29 cellular contexts compared by ENCODE assay signal in the genomic region with DNA sequence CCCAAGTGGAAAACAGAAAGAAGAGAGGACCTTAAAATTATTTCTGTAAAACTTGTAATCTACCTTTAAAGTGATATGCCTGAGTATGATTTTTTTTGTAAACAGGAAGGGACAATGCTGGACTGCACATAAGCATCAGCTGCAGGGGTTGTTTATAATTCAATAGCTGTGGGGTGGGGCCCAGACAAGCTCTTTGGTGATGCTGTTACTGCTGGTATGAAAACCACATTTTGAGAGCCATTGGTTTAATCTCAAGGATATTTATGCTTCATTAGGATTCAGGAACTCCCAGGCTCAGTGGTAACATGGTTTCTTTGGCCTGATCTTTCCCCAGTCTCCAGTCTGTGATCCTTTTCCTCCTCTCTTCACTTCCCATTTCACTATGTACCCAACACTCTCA. TPM values are rescaled to one million over a fixed set of nuclear protein-coding genes. Genes with fewer than 3 reads are reported as not detected.
"Had no signal": no experiment of that assay in that cellular context is flagged by ENCODE, and none has a peak within 500 bp of the region (broad histone marks: within the 10 kb centered on the region; RNA-seq: fewer than 3 reads in every experiment).

No MANE protein-coding gene starts in this region.

- H3K4me1 Mint-ChIP-seq: activated CD4-positive, alpha-beta T cell treated with anti-CD3 and anti-CD28 coated beads for 36 hours; activated CD4-positive, alpha-beta T cell treated with anti-CD3 and anti-CD28 coated beads, Interleukin-2, amount 10 ng/mL, durations not matched to agents 24 days and 14 days; activated CD8-positive, alpha-beta memory T cell treated with anti-CD3 and anti-CD28 coated beads, Interleukin-2, amount 10 ng/mL, durations not matched to agents 7 days and 5 days; activated naive CD4-positive, alpha-beta T cell treated with anti-CD3 and anti-CD28 coated beads, Interleukin-2, amount 10 ng/mL, durations not matched to agents 7 days and 5 days; activated naive CD8-positive, alpha-beta T cell treated with anti-CD3 and anti-CD28 coated beads, Interleukin-2, amount 10 ng/mL, durations not matched to agents 7 days and 5 days; endodermal cell had no signal

- FAIRE-seq: frontal cortex had no signal

- H3K27me3 Mint-ChIP-seq: activated CD4-positive, alpha-beta T cell treated with anti-CD3 and anti-CD28 coated beads, Interleukin-2, amount 10 ng/mL, durations not matched to agents 24 days and 14 days; activated naive CD4-positive, alpha-beta T cell treated with anti-CD3 and anti-CD28 coated beads, Interleukin-2, amount 10 ng/mL, durations not matched to agents 7 days and 5 days had no signal

- DNase-seq: activated CD4-positive, alpha-beta memory T cell treated with anti-CD3 and anti-CD28 coated beads for 36 hours; activated CD4-positive, alpha-beta T cell treated with anti-CD3 and anti-CD28 coated beads for 36 hours; activated CD4-positive, alpha-beta T cell treated with anti-CD3 and anti-CD28 coated beads, Interleukin-2, amount 10 ng/mL, durations not matched to agents 24 days and 14 days; activated CD4-positive, CD25-positive, alpha-beta regulatory T cell; activated CD4-positive, CD25-positive, alpha-beta regulatory T cell treated with anti-CD3 and anti-CD28 coated beads, Interleukin-2, amount 50 U/mL, for 72 hours; activated CD8-positive, alpha-beta memory T cell treated with anti-CD3 and anti-CD28 coated beads, Interleukin-2, amount 10 ng/mL, durations not matched to agents 7 days and 5 days; activated CD8-positive, alpha-beta memory T cell treated with anti-CD3 and anti-CD28 coated beads, Interleukin-2, amount 50 U/mL, for 4 hours; activated CD8-positive, alpha-beta T cell treated with anti-CD3 and anti-CD28 coated beads, Interleukin-2, amount 10 ng/mL, durations not matched to agents 7 days and 5 days; activated effector memory CD4-positive, alpha-beta T cell treated with anti-CD3 and anti-CD28 coated beads, Interleukin-2, amount 50 U/mL, for 16 hours; activated naive CD4-positive, alpha-beta T cell treated with anti-CD3 and anti-CD28 coated beads, Interleukin-2, amount 10 ng/mL, durations not matched to agents 7 days and 5 days; activated naive CD8-positive, alpha-beta T cell treated with anti-CD3 and anti-CD28 coated beads, Interleukin-2, amount 10 ng/mL, durations not matched to agents 7 days and 5 days; activated T-cell treated with anti-CD3 and anti-CD28 coated beads, Interleukin-2, amount 50 U/mL, for 1 hour; activated T-cell treated with anti-CD3 and anti-CD28 coated beads, Interleukin-2, amount 50 U/mL, for 48 hours; body of pancreas; central memory CD4-positive, alpha-beta T cell; cerebellar nuclear complex; colonic mucosa; effector memory CD4-positive, alpha-beta T cell; endodermal cell; foreskin fibroblast; glutamatergic neuron; T-helper 2 cell had no signal

- H3K4me3 Mint-ChIP-seq: activated CD4-positive, alpha-beta memory T cell treated with anti-CD3 and anti-CD28 coated beads for 36 hours; activated CD4-positive, alpha-beta T cell treated with anti-CD3 and anti-CD28 coated beads for 36 hours; activated CD4-positive, alpha-beta T cell treated with anti-CD3 and anti-CD28 coated beads, Interleukin-2, amount 10 ng/mL, durations not matched to agents 24 days and 14 days; activated CD8-positive, alpha-beta memory T cell treated with anti-CD3 and anti-CD28 coated beads, Interleukin-2, amount 10 ng/mL, durations not matched to agents 7 days and 5 days; activated CD8-positive, alpha-beta T cell treated with anti-CD3 and anti-CD28 coated beads, Interleukin-2, amount 10 ng/mL, durations not matched to agents 7 days and 5 days; activated naive CD4-positive, alpha-beta T cell treated with anti-CD3 and anti-CD28 coated beads, Interleukin-2, amount 10 ng/mL, durations not matched to agents 7 days and 5 days; activated naive CD8-positive, alpha-beta T cell treated with anti-CD3 and anti-CD28 coated beads, Interleukin-2, amount 10 ng/mL, durations not matched to agents 7 days and 5 days; activated T-helper 1 cell treated with anti-CD3 and anti-CD28 coated beads, Interleukin-12 subunit alpha, Interleukin-12 subunit beta, Interleukin-2, Interleukin-4 antibody, amounts not matched to agents 30 ng/mL and 10 ng/mL and 1 ng/mL, durations not matched to agents 14 hours and 24 hours and 36 hours; endodermal cell had no signal

- H3K27me3 ChIP-seq: ascending aorta, body of pancreas, colonic mucosa had no signal

- H3K36me3 Mint-ChIP-seq: activated CD4-positive, alpha-beta memory T cell treated with anti-CD3 and anti-CD28 coated beads for 36 hours; activated CD8-positive, alpha-beta memory T cell treated with anti-CD3 and anti-CD28 coated beads, Interleukin-2, amount 10 ng/mL, durations not matched to agents 7 days and 5 days; activated naive CD4-positive, alpha-beta T cell treated with anti-CD3 and anti-CD28 coated beads, Interleukin-2, amount 10 ng/mL, durations not matched to agents 7 days and 5 days; activated naive CD4-positive, alpha-beta T cell treated with anti-CD3 and anti-CD28 coated beads, Interleukin-2, amount 50 U/mL, for 72 hours; activated naive CD8-positive, alpha-beta T cell treated with anti-CD3 and anti-CD28 coated beads, Interleukin-2, amount 10 ng/mL, durations not matched to agents 7 days and 5 days had no signal

- H3K36me3 ChIP-seq: ascending aorta, colonic mucosa had no signal

- H3K27ac ChIP-seq: ascending aorta, body of pancreas, colonic mucosa had no signal

- H3K9me3 Mint-ChIP-seq: activated CD4-positive, alpha-beta memory T cell treated with anti-CD3 and anti-CD28 coated beads for 36 hours; activated CD4-positive, alpha-beta T cell treated with anti-CD3 and anti-CD28 coated beads, Interleukin-2, amount 10 ng/mL, durations not matched to agents 24 days and 14 days; activated naive CD4-positive, alpha-beta T cell treated with anti-CD3 and anti-CD28 coated beads, Interleukin-2, amount 10 ng/mL, durations not matched to agents 7 days and 5 days; activated naive CD4-positive, alpha-beta T cell treated with anti-CD3 and anti-CD28 coated beads, Interleukin-2, amount 50 U/mL, for 72 hours; activated naive CD8-positive, alpha-beta T cell treated with anti-CD3 and anti-CD28 coated beads, Interleukin-2, amount 10 ng/mL, durations not matched to agents 7 days and 5 days; activated T-helper 1 cell treated with anti-CD3 and anti-CD28 coated beads, Interleukin-12 subunit alpha, Interleukin-12 subunit beta, Interleukin-2, Interleukin-4 antibody, amounts not matched to agents 30 ng/mL and 10 ng/mL and 1 ng/mL, durations not matched to agents 14 hours and 24 hours and 36 hours; activated T-helper 2 cell treated with anti-CD3 and anti-CD28 coated beads, Interferon-gamma antibody, Interleukin-2, Interleukin-4, amounts not matched to agents 10 μg/mL and 5 μg/mL and 100 μg/mL, durations not matched to agents 14 hours and 24 hours and 36 hours had no signal

- H3K9me3 ChIP-seq: ascending aorta, body of pancreas, colonic mucosa had no signal

- H3K4me1 ChIP-seq: ascending aorta, body of pancreas, colonic mucosa had no signal

- H3K27ac Mint-ChIP-seq: activated CD4-positive, alpha-beta memory T cell treated with anti-CD3 and anti-CD28 coated beads for 36 hours; activated CD4-positive, alpha-beta T cell treated with anti-CD3 and anti-CD28 coated beads for 36 hours; activated CD4-positive, alpha-beta T cell treated with anti-CD3 and anti-CD28 coated beads, Interleukin-2, amount 10 ng/mL, durations not matched to agents 24 days and 14 days; activated CD8-positive, alpha-beta memory T cell treated with anti-CD3 and anti-CD28 coated beads, Interleukin-2, amount 10 ng/mL, durations not matched to agents 7 days and 5 days; activated CD8-positive, alpha-beta T cell treated with anti-CD3 and anti-CD28 coated beads, Interleukin-2, amount 10 ng/mL, durations not matched to agents 7 days and 5 days; activated naive CD4-positive, alpha-beta T cell treated with anti-CD3 and anti-CD28 coated beads, Interleukin-2, amount 10 ng/mL, durations not matched to agents 7 days and 5 days; activated naive CD4-positive, alpha-beta T cell treated with anti-CD3 and anti-CD28 coated beads, Interleukin-2, amount 50 U/mL, for 72 hours; activated naive CD8-positive, alpha-beta T cell treated with anti-CD3 and anti-CD28 coated beads, Interleukin-2, amount 10 ng/mL, durations not matched to agents 7 days and 5 days; activated T-helper 1 cell treated with anti-CD3 and anti-CD28 coated beads, Interleukin-12 subunit alpha, Interleukin-12 subunit beta, Interleukin-2, Interleukin-4 antibody, amounts not matched to agents 30 ng/mL and 10 ng/mL and 1 ng/mL, durations not matched to agents 14 hours and 24 hours and 36 hours; activated T-helper 2 cell treated with anti-CD3 and anti-CD28 coated beads, Interferon-gamma antibody, Interleukin-2, Interleukin-4, amounts not matched to agents 10 μg/mL and 5 μg/mL and 100 μg/mL, durations not matched to agents 14 hours and 24 hours and 36 hours; endodermal cell had no signal

- H3K4me3 ChIP-seq: ascending aorta, body of pancreas, colonic mucosa had no signal

RNA-seq across cellular contexts. Expression of gene GRPR, which starts 34.3 kb away (rescaled TPM):
- total RNA-seq: activated CD4-positive, alpha-beta memory T cell treated with anti-CD3 and anti-CD28 coated beads for 36 hours; activated CD4-positive, alpha-beta T cell treated with anti-CD3 and anti-CD28 coated beads for 36 hours; activated CD4-positive, alpha-beta T cell treated with anti-CD3 and anti-CD28 coated beads, Interleukin-2, amount 10 ng/mL, durations not matched to agents 24 days and 14 days; activated CD8-positive, alpha-beta memory T cell treated with anti-CD3 and anti-CD28 coated beads, Interleukin-2, amount 10 ng/mL, durations not matched to agents 7 days and 5 days; activated CD8-positive, alpha-beta T cell treated with anti-CD3 and anti-CD28 coated beads, Interleukin-2, amount 10 ng/mL, durations not matched to agents 7 days and 5 days; activated naive CD4-positive, alpha-beta T cell treated with anti-CD3 and anti-CD28 coated beads, Interleukin-2, amount 50 U/mL, for 72 hours; activated naive CD8-positive, alpha-beta T cell treated with anti-CD3 and anti-CD28 coated beads, Interleukin-2, amount 10 ng/mL, durations not matched to agents 7 days and 5 days; activated T-helper 1 cell treated with anti-CD3 and anti-CD28 coated beads, Interleukin-12 subunit alpha, Interleukin-12 subunit beta, Interleukin-2, Interleukin-4 antibody, amounts not matched to agents 30 ng/mL and 10 ng/mL and 1 ng/mL, durations not matched to agents 14 hours and 24 hours and 36 hours; activated T-helper 2 cell treated with anti-CD3 and anti-CD28 coated beads, Interferon-gamma antibody, Interleukin-2, Interleukin-4, amounts not matched to agents 10 μg/mL and 5 μg/mL and 100 μg/mL, durations not matched to agents 14 hours and 24 hours and 36 hours; colonic mucosa; esophagus mucosa; T-helper 1 cell treated with Interleukin-12 subunit alpha and Interleukin-12 subunit beta and Interleukin-4 antibody, amounts not matched to agents 30 ng/mL and 1 ng/mL, for 36 hours had no signal
